7 cellular contexts compared by ENCODE assay signal in genomic region chr19:2820112-2820702, GRCh38. TPM values are rescaled to one million over a fixed set of nuclear protein-coding genes. Genes with fewer than 3 reads are reported as not detected.
DNase-seq lines count a peak whose midpoint lies in the region; ATAC-seq, FAIRE-seq and TF ChIP-seq lines count a peak whose summit lies in the region.

No MANE protein-coding gene starts in this region.

- peak overlapping the region; percentile 97 for H3K27ac Mint-ChIP-seq in progenitor cell of endocrine pancreas

- H3K4me3 Mint-ChIP-seq in progenitor cell of endocrine pancreas (ENCODE audit: low read depth), result peak overlapping the region; percentile 91

- H3K9me3 ChIP-seq in WERI-Rb-1 (ENCODE audit: severe bottlenecking), result no peaks in the 10 kb centered on the region

- peak overlapping the region; percentile 60 for H3K27ac ChIP-seq in WERI-Rb-1

- no peaks in the 10 kb centered on the region for H3K27me3 Mint-ChIP-seq in progenitor cell of endocrine pancreas

- ATAC-seq in HG02938 (IDR thresholded peaks at IDR 0.05; ENCODE audit: unreplicated experiment), result peak; percentile 23

- DNase-seq in GM13976 (ENCODE audit: low spot score) (peak; percentile 52), WERI-Rb-1 (no peak), frontal cortex (ENCODE audit: low spot score in 2 of 2) (peak; percentile 32 to 53), progenitor cell of endocrine pancreas (ENCODE audit: low spot score, unreplicated experiment) (no peak), ACHN (no peak), NCI-H2107 treated with DMSO at 0.1 percent for 48 hours (lab: John Stamatoyannopoulos, UW; ENCODE audit: unreplicated experiment) (no peak)

- no peaks in the 10 kb centered on the region for H3K27me3 ChIP-seq in WERI-Rb-1 (ENCODE audit: insufficient read depth, low read depth, severe bottlenecking)

- FAIRE-seq in frontal cortex (lab: Jason Lieb, UNC), result no peak

- peaks cover 8% of the 10 kb centered on the region for H3K36me3 Mint-ChIP-seq in progenitor cell of endocrine pancreas (ENCODE audit: insufficient read depth)

- 0 out of 2 replicates have a peak, but pooled peaks cover 2% of the 10 kb centered on the region for H3K36me3 ChIP-seq in WERI-Rb-1

- peak overlapping the region; percentile 74 for H3K4me3 ChIP-seq in WERI-Rb-1 (ENCODE audit: low read depth, low read length)

- no peaks in the 10 kb centered on the region for H3K9me3 Mint-ChIP-seq in progenitor cell of endocrine pancreas (ENCODE audit: low read depth)

- H3K4me1 Mint-ChIP-seq in progenitor cell of endocrine pancreas (ENCODE audit: low read depth), result peaks cover 3% of the 10 kb centered on the region

- in situ Hi-C loops in GM13976 (cut with MboI; ENCODE audit: low sequenced_read_pairs, unreplicated experiment), result no loop called here
- in situ Hi-C loops in ACHN (cut with HindIII; ENCODE audit: low pct_ligation_motif_present, low pct_unique_long_range_greater_than_20kb, low sequenced_read_pairs), result no loop called here

- TF ChIP-seq CTCF in GM13976 (IDR thresholded peaks at IDR 0.05; ENCODE audit: borderline replicate concordance, control extremely low read depth, extremely low read depth, insufficient read depth, missing control alignments), result no peak
- no peak for TF ChIP-seq CTCF in WERI-Rb-1 (IDR thresholded peaks at IDR 0.05; ENCODE audit: low read depth, low read length)
- TF ChIP-seq CTCF in progenitor cell of endocrine pancreas (IDR thresholded peaks at IDR 0.05; ENCODE audit: unreplicated experiment), result no peak

RNA-seq across cellular contexts. Expression of gene ZNF554, which starts 0.5 kb away (rescaled TPM):
- 18.3 TPM for total RNA-seq in frontal cortex
- 12.1 and 14.1 TPM in 2 replicates for total RNA-seq in progenitor cell of endocrine pancreas

RNA-seq across cellular contexts. Expression of gene ZNF555, which starts 21.1 kb away (rescaled TPM):
- total RNA-seq in frontal cortex (23.2 TPM), progenitor cell of endocrine pancreas (13.3 and 13.7 TPM in 2 replicates)

RNA-seq across cellular contexts. Expression of gene THOP1, which starts 34.9 kb away (rescaled TPM):
- total RNA-seq in frontal cortex (31.4 TPM), progenitor cell of endocrine pancreas (103 and 108 TPM in 2 replicates)

RNA-seq across cellular contexts. Expression of gene SGTA, which starts 37.1 kb away (rescaled TPM):
- total RNA-seq in frontal cortex (31.4 TPM), progenitor cell of endocrine pancreas (74.1 and 77.5 TPM in 2 replicates)

RNA-seq across cellular contexts. Expression of gene ZNF556, which starts 46.9 kb away (rescaled TPM):
- under 0.01 TPM for total RNA-seq in frontal cortex
- total RNA-seq in progenitor cell of endocrine pancreas, result not detected in 2 replicates

Comparison
In these comparisons a context has a peak if more than half of its experiments do, and no peak if none do; other contexts are left out.
1. DNase-seq: peak in GM13976 (single experiment) and frontal cortex (2 of 2); none in WERI-Rb-1 (single experiment), progenitor cell of endocrine pancreas (single experiment), ACHN (single experiment) and NCI-H2107 treated with DMSO at 0.1 percent for 48 hours (single experiment).